Comparison of ENCODE assay signal across 24 cellular contexts in the genomic region with DNA sequence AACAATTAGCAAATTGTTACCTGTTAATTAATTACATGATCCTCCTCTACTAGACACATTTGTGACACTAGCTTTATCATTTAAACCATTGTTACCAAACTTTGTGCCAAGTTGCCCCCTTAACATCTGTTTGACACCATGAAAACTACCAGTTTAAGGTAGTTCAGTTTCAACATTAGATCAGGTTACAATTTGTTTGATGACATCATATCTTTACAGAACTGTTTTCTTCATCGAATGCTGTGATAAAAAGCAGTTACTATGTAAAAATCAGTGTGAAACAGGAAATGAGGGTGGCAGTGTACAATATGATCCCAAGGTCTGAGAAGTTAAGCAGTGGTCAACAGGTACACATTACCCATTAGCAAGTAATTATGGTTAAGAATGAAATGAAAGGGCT. TPM values are rescaled to one million over a fixed set of nuclear protein-coding genes. Genes with fewer than 3 reads are reported as not detected.
A peak's percentile ranks its signal among the peaks of the same experiment; 100 is the strongest.
DNase-seq lines count a peak whose midpoint lies in the region; ATAC-seq, FAIRE-seq and TF ChIP-seq lines count a peak whose summit lies in the region.
"Had no signal": no experiment of that assay in that cellular context is flagged by ENCODE, and none has a peak within 500 bp of the region (broad histone marks: within the 10 kb centered on the region; RNA-seq: fewer than 3 reads in every experiment).

No MANE protein-coding gene starts in this region.

- H4K20me1 ChIP-seq in GM12878 (ENCODE audit: control insufficient read depth, insufficient read depth): no peaks in the 10 kb centered on the region
- H4K20me1 ChIP-seq: BLaER1 had no signal

- H2AFZ ChIP-seq in GM12878 (ENCODE audit: control insufficient read depth, low read depth, low read length): no peak overlapping the region

- no peaks in the 10 kb centered on the region for H3K27me3 ChIP-seq in GM12878 (replicated peaks in 1 of 2; ENCODE audit: control insufficient read depth in 2 of 2, insufficient read depth in 2 of 2, low read length in 1 of 2)
- H3K27me3 ChIP-seq: BE2C, BLaER1 had no signal

- no peak overlapping the region for H3K4me2 ChIP-seq in A549
- no peak overlapping the region for H3K4me2 ChIP-seq in GM12878 (ENCODE audit: control insufficient read depth, insufficient read depth)
- H3K4me2 ChIP-seq: BLaER1 had no signal

- no TSS peak for BruUV-seq in GM12878 (replicated peaks; lab: Mats Ljungman, UMichigan)

- TF ChIP-seq RAD21 in A549 (conservative IDR thresholded peaks at IDR 0.05 in 1 of 2, IDR thresholded peaks at IDR 0.05 in 1 of 2): no peak
- TF ChIP-seq RAD21 in GM12878 (IDR thresholded peaks at IDR 0.05; ENCODE audit: insufficient read depth, low read depth, low read length): no peak

- intact Hi-C loops in GM12878 (cut with micrococcal nuclease; ENCODE audit: unreplicated experiment): no loop called here

- POLR2A ChIA-PET in A549 (lab: Yijun Ruan, JAX): no interaction called here
- POLR2A ChIA-PET in GM12878 (lab: Charles Lee): no interaction called here

- H3K36me3 ChIP-seq in GM12878 (ENCODE audit: control insufficient read depth in 2 of 2, insufficient read depth in 2 of 2, low read length in 1 of 2): no peaks in the 10 kb centered on the region; a peak in 1 of 4 replicates
- H3K36me3 ChIP-seq: BE2C had no signal

- ATAC-seq in A549: no peak
- ATAC-seq in GM12878: no peak
- no peak for ATAC-seq in HG02588 (IDR thresholded peaks at IDR 0.05; ENCODE audit: unreplicated experiment)

- WGBS in A549 (ENCODE audit: missing lambda C conversion rate): 70% methylated on average over 1 of the region's 1 CpG
- WGBS in GM12878 (ENCODE audit: insufficient coverage, insufficient replicate concordance, low lambda C conversion rate, missing lambda C conversion rate): 100% methylated on average over 1 of the region's 1 CpG

- CTCF ChIA-PET in A549 (lab: Yijun Ruan, JAX): interaction anchor here (1.1 kb wide), 1 partner anchor 61 kb away, joined by 3 read pairs; no protein-coding TSS in a partner anchor
- CTCF ChIA-PET in GM12878 (lab: Yijun Ruan, JAX): interaction anchor here (1.0 kb wide), 2 partner anchors 14 to 421 kb away, joined by 3 read pairs; no protein-coding TSS in a partner anchor

- TF ChIP-seq EP300 in A549 (IDR thresholded peaks at IDR 0.05) (no peak), GM12878 (IDR thresholded peaks at IDR 0.05; ENCODE audit: borderline replicate concordance in 1 of 2, control insufficient read depth in 1 of 2, low read depth in 2 of 2, low read length in 2 of 2) (no peak)

- FAIRE-seq in A549 (lab: Jason Lieb, UNC) (peak; percentile 32), GM12892 (lab: Jason Lieb, UNC) (peak; percentile 46), GM12878 (lab: Jason Lieb, UNC) (no peak)
- FAIRE-seq: GM19239 had no signal

- SMC1A ChIA-PET in GM12878 (lab: Charles Lee; ENCODE audit: uncharacterized antibody, unreplicated experiment): interaction anchor here (0.8 to 1.3 kb wide), 2 partner anchors 40 to 346 kb away, joined by 3 read pairs; no protein-coding TSS in a partner anchor

- no peaks in the 10 kb centered on the region for H3K79me2 ChIP-seq in GM12878 (ENCODE audit: control insufficient read depth, insufficient read depth, low read length)

- DNase-seq in DMS 273 (lab: John Stamatoyannopoulos, UW; ENCODE audit: unreplicated experiment) (peak; percentile 4), DMS 273 treated with DMSO at 0.1 percent for 48 hours (lab: John Stamatoyannopoulos, UW) (no peak), A549 (ENCODE audit: low read depth in 1 of 2, low spot score in 1 of 2) (no peak), GM12892 (ENCODE audit: insufficient read length) (no peak), GM12878 (ENCODE audit: low read depth, low spot score) (no peak), KBM-7 (no peak)
- DNase-seq in activated CD4-positive, alpha-beta T cell treated with anti-CD3 and anti-CD28 coated beads, Interleukin-2, amount 50 U/mL, for 1 hour: no peak
- DNase-seq: ACHN; BE2C; C1 segment of cervical spinal cord; CD4-positive, alpha-beta memory T cell; CD4-positive, CD25-positive, alpha-beta regulatory T cell; CD8-positive, alpha-beta memory T cell; COR-L47; DMS153; DMS53; DMS79; DND-41; EL; GDM1 had no signal

- TF ChIP-seq CTCF in A549 (IDR thresholded peaks at IDR 0.05): no peak
- TF ChIP-seq CTCF in GM12878 (IDR thresholded peaks at IDR 0.05 in 2 of 3, conservative IDR thresholded peaks at IDR 0.05 in 1 of 3; ENCODE audit: control insufficient read depth in 2 of 3, extremely low read depth in 1 of 3, insufficient read depth in 1 of 3, low read depth in 3 of 3, low read length in 3 of 3): no peak

- RAD21 ChIA-PET in GM12878 (lab: Charles Lee; ENCODE audit: unreplicated experiment): no interaction called here

- H3K27ac ChIP-seq in A549: no peak overlapping the region
- H3K27ac ChIP-seq in GM12878 (ENCODE audit: control insufficient read depth, insufficient read depth): no peak overlapping the region
- H3K27ac ChIP-seq: 22Rv1, BLaER1 had no signal

- H3K9ac ChIP-seq in GM12878 (ENCODE audit: control insufficient read depth, insufficient read depth, low read length): no peak overlapping the region
- H3K9ac ChIP-seq: BLaER1 had no signal

- TF ChIP-seq POLR2A in A549 (IDR thresholded peaks at IDR 0.05; ENCODE audit: low read length) (no peak), GM12892 (IDR thresholded peaks at IDR 0.05; ENCODE audit: low read depth, low read length) (no peak), GM12878 (IDR thresholded peaks at IDR 0.05; ENCODE audit: low read depth, low read length) (no peak)

- H3K4me1 ChIP-seq in A549 (no peaks in the 10 kb centered on the region), GM12878 (ENCODE audit: control insufficient read depth, insufficient read depth, low read length) (no peaks in the 10 kb centered on the region)
- H3K4me1 ChIP-seq: BLaER1 had no signal

- in situ Hi-C loops in GM12878 (cut with MboI): no loop called here
- in situ Hi-C loops in KBM-7 (cut with MboI; ENCODE audit: low pct_unique_long_range_greater_than_20kb, low sequenced_read_pairs): no loop called here

- no peaks in the 10 kb centered on the region for H3K9me3 ChIP-seq in A549
- no peaks in the 10 kb centered on the region for H3K9me3 ChIP-seq in GM12878 (replicated peaks; ENCODE audit: control insufficient read depth, insufficient read depth, low read length)
- H3K9me3 ChIP-seq: BE2C, BLaER1 had no signal

- H3K4me3 ChIP-seq in A549 (no peak overlapping the region), GM12878 (no peak overlapping the region)
- H3K4me3 ChIP-seq: BLaER1 had no signal

TF ChIP-seq in A549, 52 proteins besides CTCF, POLR2A, EP300 and RAD21 (continues in another document):
- TF ChIP-seq KDM5A (IDR thresholded peaks at IDR 0.05) (no peak), MAFK (IDR thresholded peaks at IDR 0.05; ENCODE audit: partially characterized antibody) (no peak)

TF ChIP-seq in GM12878, 131 proteins besides CTCF, POLR2A, EP300 and RAD21 (continues in another document):
- no peak for TF ChIP-seq CBFB (IDR thresholded peaks at IDR 0.05; ENCODE audit: low read depth)

RNA-seq across cellular contexts. Expression of gene GIN1, which starts 17.7 kb away (rescaled TPM):
- polyA plus RNA-seq in A549 (2011; rRNA removed) (9.4 and 13.5 TPM in 2 replicates), A549 (2017; fragmentation: RNase III; extraction: RNeasy Plus Mini Kit Qiagen cat#74134 plus additional on column Dnase treatment) (7.1 to 9.4 TPM (median 7.9 TPM) in 3 replicates), GM12878 (2011; rRNA removed) (8.5 and 15.1 TPM in 2 replicates), GM12878 (2014; fragmentation: Illumina TruSeq; extraction: Trizol) (6.3 and 11.6 TPM in 2 replicates), GM12878 (2014; fragmentation: Nextera tagmentation; extraction: Ambion mirVana) (1 to 10 TPM; 5.3 to 7.6 TPM), GM12878 (2014; rRNA removed) (1.6 and 3.3 TPM in 2 replicates), GM12878 (2016; fragmentation: Nextera tagmentation; extraction: Ambion mirVana) (1 to 10 TPM; 8.8 to 9.7 TPM)
- polyA plus RNA-seq in A549 (2012; cell fraction: cytosol; rRNA removed): 1.3 TPM in 2 replicates
- polyA plus RNA-seq in A549 (2012; cell fraction: nucleus; rRNA removed): 1.2 and 1.6 TPM in 2 replicates
- polyA minus RNA-seq in A549 (2011; rRNA and poly(A)+ RNA removed): 3.9 and 7.8 TPM in 2 replicates
- polyA plus RNA-seq in GM12892 (2012; ENCODE audit: missing spikeins): 3.2 TPM
- total RNA-seq in GM12878 (2013; cell fraction: nucleolus; rRNA removed): 29.6 and 33.4 TPM in 2 replicates
- total RNA-seq in GM12878 (2014; rRNA removed) (4.7 and 6.3 TPM in 2 replicates), GM12878 (2014; rRNA removed; fragmentation: Illumina TruSeq; extraction: Trizol) (5.9 and 7.9 TPM in 2 replicates), GM12878 (2021) (3.4 and 7.2 TPM in 2 replicates)
- 0.91 TPM for polyA plus RNA-seq in GM12878 (2011; ENCODE audit: low read depth)
- polyA plus RNA-seq in GM12878 (2011; cell fraction: cytosol; rRNA removed): 1.8 and 2.2 TPM in 2 replicates
- polyA plus RNA-seq in GM12878 (2011; cell fraction: nucleus; rRNA removed): 4.2 and 4.3 TPM in 2 replicates
- 3.9 and 4.2 TPM in 2 replicates for polyA plus RNA-seq in GM12878 (2012)
- 6.4 and 8.4 TPM in 2 replicates for polyA minus RNA-seq in GM12878 (2011; rRNA and poly(A)+ RNA removed)
- 1.2 and 3.0 TPM in 2 replicates for polyA minus RNA-seq in GM12878 (2011; cell fraction: cytosol; rRNA and poly(A)+ RNA removed)
- polyA minus RNA-seq in GM12878 (2011; cell fraction: nucleus; rRNA and poly(A)+ RNA removed): 14.0 and 17.5 TPM in 2 replicates

RNA-seq across cellular contexts. Expression of gene PPIP5K2, which starts 17.9 kb away (rescaled TPM):
- polyA plus RNA-seq in A549 (2011; rRNA removed) (50.1 and 61.7 TPM in 2 replicates), A549 (2017; fragmentation: RNase III; extraction: RNeasy Plus Mini Kit Qiagen cat#74134 plus additional on column Dnase treatment) (21.7 to 24.0 TPM (median 21.9 TPM) in 3 replicates), GM12878 (2011; rRNA removed) (73.8 and 119 TPM in 2 replicates), GM12878 (2014; fragmentation: Illumina TruSeq; extraction: Trizol) (51.3 and 53.7 TPM in 2 replicates), GM12878 (2014; fragmentation: Nextera tagmentation; extraction: Ambion mirVana) (10 to 100 TPM; 33.4 to 41.2 TPM), GM12878 (2014; rRNA removed) (26.7 and 27.7 TPM in 2 replicates), GM12878 (2016; fragmentation: Nextera tagmentation; extraction: Ambion mirVana) (10 to 100 TPM; 79.7 to 87.3 TPM)
- 10.9 and 12.2 TPM in 2 replicates for polyA plus RNA-seq in A549 (2012; cell fraction: cytosol; rRNA removed)
- 7.4 and 13.9 TPM in 2 replicates for polyA plus RNA-seq in A549 (2012; cell fraction: nucleus; rRNA removed)
- 62.4 and 76.5 TPM in 2 replicates for polyA minus RNA-seq in A549 (2011; rRNA and poly(A)+ RNA removed)
- 40.7 TPM for polyA plus RNA-seq in GM12892 (2012; ENCODE audit: missing spikeins)
- 165 and 207 TPM in 2 replicates for total RNA-seq in GM12878 (2013; cell fraction: nucleolus; rRNA removed)
- total RNA-seq in GM12878 (2014; rRNA removed) (47.7 and 64.6 TPM in 2 replicates), GM12878 (2014; rRNA removed; fragmentation: Illumina TruSeq; extraction: Trizol) (63.8 and 66.0 TPM in 2 replicates), GM12878 (2021) (66.1 and 66.5 TPM in 2 replicates)
- polyA plus RNA-seq in GM12878 (2011; ENCODE audit: low read depth): 14.1 TPM
- 23.0 and 25.0 TPM in 2 replicates for polyA plus RNA-seq in GM12878 (2011; cell fraction: cytosol; rRNA removed)
- polyA plus RNA-seq in GM12878 (2011; cell fraction: nucleus; rRNA removed): 46.7 and 48.6 TPM in 2 replicates
- polyA plus RNA-seq in GM12878 (2012): 19.4 and 25.6 TPM in 2 replicates
- 54.7 and 72.7 TPM in 2 replicates for polyA minus RNA-seq in GM12878 (2011; rRNA and poly(A)+ RNA removed)
- polyA minus RNA-seq in GM12878 (2011; cell fraction: cytosol; rRNA and poly(A)+ RNA removed): 23.0 and 34.9 TPM in 2 replicates
- 73.1 and 138 TPM in 2 replicates for polyA minus RNA-seq in GM12878 (2011; cell fraction: nucleus; rRNA and poly(A)+ RNA removed)
